17 cellular contexts compared by ENCODE assay signal in the genomic region with DNA sequence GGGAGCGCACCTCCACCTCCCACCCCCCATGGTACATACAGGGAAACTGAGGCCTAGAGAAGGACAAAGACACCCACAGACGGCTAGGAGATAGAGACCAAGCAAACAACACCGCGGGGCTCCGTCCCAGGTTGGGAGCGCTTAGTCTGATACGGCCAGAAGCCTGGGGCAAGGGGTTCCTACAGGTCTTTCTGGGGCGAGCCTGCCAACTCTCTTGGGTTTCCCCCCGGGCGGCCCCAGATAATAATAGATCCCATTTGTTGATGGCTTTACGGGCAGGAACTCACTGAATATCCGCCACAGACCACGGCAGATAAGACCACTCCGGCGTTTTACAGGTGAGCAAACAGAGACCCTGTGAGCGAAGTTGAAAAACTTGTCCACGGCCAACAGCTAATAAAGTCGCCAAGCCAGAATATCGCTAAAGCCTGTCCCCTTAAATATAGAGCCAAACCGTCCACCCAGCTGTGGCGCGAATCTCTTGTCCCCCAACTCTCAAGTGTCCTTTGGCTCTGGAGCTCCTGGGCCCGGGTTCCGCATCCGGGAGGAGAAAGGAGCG. TPM values are rescaled to one million over a fixed set of nuclear protein-coding genes. Genes with fewer than 3 reads are reported as not detected.
DNase-seq lines count a peak whose midpoint lies in the region; ATAC-seq and TF ChIP-seq lines count a peak whose summit lies in the region.
"Had no signal": no experiment of that assay in that cellular context is flagged by ENCODE, and none has a peak within 500 bp of the region (broad histone marks: within the 10 kb centered on the region; RNA-seq: fewer than 3 reads in every experiment).

No MANE protein-coding gene starts in this region.

- H2BK120ac ChIP-seq in neuronal stem cell (ENCODE audit: low read depth, low read length): peak overlapping the region; percentile 6

- peak overlapping the region; percentile 71 for H3K27ac ChIP-seq in OCI-LY3 (ENCODE audit: low read length)
- peak overlapping the region in 3 of 4 donors; percentile 23 to 72 (median 55) for H3K27ac ChIP-seq in esophagus squamous epithelium
- H3K27ac ChIP-seq in neuronal stem cell (replicated peaks; ENCODE audit: low read length): no peak overlapping the region
- H3K27ac ChIP-seq: SJSA1 had no signal

- no peaks in the 10 kb centered on the region for H3K79me1 ChIP-seq in neuronal stem cell (ENCODE audit: low read depth, low read length)

- peaks cover 40% of the 10 kb centered on the region for H3K79me2 ChIP-seq in OCI-LY3 (ENCODE audit: low read length)

- no peaks in the 10 kb centered on the region for H3K9me3 ChIP-seq in ES-I3 (ENCODE audit: control insufficient read depth, insufficient read depth, low read length)
- no peaks in the 10 kb centered on the region for H3K9me3 ChIP-seq in OCI-LY3 (ENCODE audit: insufficient read depth, low read length)
- no peaks in the 10 kb centered on the region for H3K9me3 ChIP-seq in esophagus squamous epithelium
- peaks cover 1 to 4% of the 10 kb centered on the region in 2 donors for H3K9me3 ChIP-seq in neuronal stem cell (replicated peaks in 1 of 2; ENCODE audit: control insufficient read depth in 2 of 2, insufficient read depth in 1 of 2, low read depth in 1 of 2, low read length in 2 of 2)
- H3K9me3 ChIP-seq: SJSA1, stomach had no signal

- H4K91ac ChIP-seq in neuronal stem cell (ENCODE audit: low read depth, low read length, poor library complexity): no peak overlapping the region

- H3K4me2 ChIP-seq in OCI-LY3 (ENCODE audit: low read length): peak overlapping the region; percentile 81
- peak overlapping the region; percentile 85 for H3K4me2 ChIP-seq in neuronal stem cell (ENCODE audit: insufficient read depth, low read length, poor library complexity, severe bottlenecking)

- intact Hi-C loops in esophagus squamous epithelium (cut with DNase I): loop anchor here (10.0 kb wide), 1 partner anchor 930 kb away; no protein-coding TSS in a partner anchor

- H3K4me1 ChIP-seq in ES-I3 (ENCODE audit: insufficient read depth, low read length) (peaks cover 10% of the 10 kb centered on the region; the same call in 1 of the 2 replicates), OCI-LY3 (ENCODE audit: low read length) (peaks cover 52% of the 10 kb centered on the region), esophagus squamous epithelium (peaks cover 7 to 64% (median 15%) of the 10 kb centered on the region in 3 donors), neuronal stem cell (ENCODE audit: control insufficient read depth in 2 of 2, insufficient read depth in 1 of 2, low read depth in 1 of 2, low read length in 2 of 2) (peaks cover 9 to 10% of the 10 kb centered on the region in 2 donors)

- no peak overlapping the region for H3K4ac ChIP-seq in neuronal stem cell (ENCODE audit: low read length)

- H2AK5ac ChIP-seq in neuronal stem cell (ENCODE audit: low read depth, low read length): no peak overlapping the region

- TF ChIP-seq CTCF in OCI-LY3 (IDR thresholded peaks at IDR 0.05; ENCODE audit: low read depth, low read length) (no peak), esophagus squamous epithelium (IDR thresholded peaks at IDR 0.05) (no peak)

- peak overlapping the region; percentile 67; the same call in 1 of the 2 replicates for H2AFZ ChIP-seq in OCI-LY3 (ENCODE audit: low read depth, low read length)
- H2AFZ ChIP-seq in neuronal stem cell (ENCODE audit: low read length): no peak overlapping the region

- H3K18ac ChIP-seq in neuronal stem cell (ENCODE audit: low read length): peak overlapping the region; percentile 44

- H2BK12ac ChIP-seq in neuronal stem cell (ENCODE audit: low read length): no peak overlapping the region

- peak overlapping the region; percentile 59; the same call in 1 of the 2 replicates for H3K9ac ChIP-seq in ES-I3 (ENCODE audit: low read depth, low read length)
- H3K9ac ChIP-seq in OCI-LY3 (ENCODE audit: low read length): peak overlapping the region; percentile 83
- H3K9ac ChIP-seq in neuronal stem cell (ENCODE audit: low read depth, low read length, poor library complexity): peak overlapping the region; percentile 83

- ATAC-seq in HG03460 (IDR thresholded peaks at IDR 0.05; ENCODE audit: unreplicated experiment): no peak
- ATAC-seq: K562 had no signal

- H2BK5ac ChIP-seq in neuronal stem cell (ENCODE audit: low read length): no peak overlapping the region

- peak overlapping the region; percentile 25 for H3K14ac ChIP-seq in neuronal stem cell (ENCODE audit: low read length)

- DNase-seq in esophagus squamous epithelium (lab: John Stamatoyannopoulos, UW) (no peak), neuronal stem cell (ENCODE audit: low spot score) (peak; percentile 20), NCI-H2227 (lab: John Stamatoyannopoulos, UW; ENCODE audit: unreplicated experiment) (no peak), NAMALWA (ENCODE audit: low spot score) (no peak)
- DNase-seq in activated naive CD4-positive, alpha-beta T cell treated with Interleukin-2 at 50 U/mL for 16 hours: no peak
- DNase-seq: activated CD8-positive, alpha-beta memory T cell treated with anti-CD3 and anti-CD28 coated beads, Interleukin-2, amount 50 U/mL, for 4 hours; AML-193; effector memory CD4-positive, alpha-beta T cell; NCI-H1930; NK-92 treated with Interleukin-12 subunit alpha and Interleukin-12 subunit beta, amount 100 ng/mL, for 24 hours; stimulated activated CD4-positive, alpha-beta T cell treated with anti-CD3 and anti-CD28 coated beads, Interleukin-4, amount 100 ng/mL, for 4 hours; stomach had no signal

- peak overlapping the region; percentile 83 for H3K4me3 ChIP-seq in OCI-LY3 (ENCODE audit: low read length)
- peak overlapping the region in 1 of 4 donors; percentile 48 for H3K4me3 ChIP-seq in esophagus squamous epithelium
- peak overlapping the region in 1 of 2 donors; percentile 74 for H3K4me3 ChIP-seq in neuronal stem cell (ENCODE audit: low read length in 2 of 2)
- H3K4me3 ChIP-seq: K562, SJSA1 had no signal

- TF ChIP-seq POLR2A in esophagus squamous epithelium (IDR thresholded peaks at IDR 0.05): no peak

- H3K36me3 ChIP-seq in ES-I3 (ENCODE audit: insufficient read depth, low read length) (no peaks in the 10 kb centered on the region), OCI-LY3 (replicated peaks; ENCODE audit: low read depth, low read length) (no peaks in the 10 kb centered on the region), esophagus squamous epithelium (no peaks in the 10 kb centered on the region), neuronal stem cell (replicated peaks in 1 of 2; ENCODE audit: control insufficient read depth in 2 of 2, insufficient read depth in 2 of 2, low read length in 2 of 2) (no peaks in the 10 kb centered on the region)
- H3K36me3 ChIP-seq: SJSA1, stomach had no signal

- no peaks in the 10 kb centered on the region for H4K20me1 ChIP-seq in OCI-LY3 (ENCODE audit: insufficient read depth, low read length)

- 20 to 47% methylated on average over 6 to 21 of the region's 26 CpGs for WGBS in esophagus squamous epithelium, 2 donors
- no CpG with 5 or more reads among the region's 26 CpGs for WGBS in neuronal stem cell (ENCODE audit: extremely low coverage in 2 of 2, insufficient read length in 2 of 2, insufficient replicate concordance in 1 of 2), 2 donors

- peak overlapping the region; percentile 3 for H3K23ac ChIP-seq in neuronal stem cell (ENCODE audit: low read depth, low read length, poor library complexity)

- no peak overlapping the region for H4K8ac ChIP-seq in neuronal stem cell (ENCODE audit: low read depth, low read length)

- peak overlapping the region; percentile 50 for H2BK15ac ChIP-seq in neuronal stem cell (ENCODE audit: low read length)

- H3K27me3 ChIP-seq in OCI-LY3 (ENCODE audit: low read depth, low read length) (no peaks in the 10 kb centered on the region), esophagus squamous epithelium (peaks cover 0 to 96% (median 18%) of the 10 kb centered on the region in 4 donors), neuronal stem cell (ENCODE audit: control insufficient read depth in 3 of 3, insufficient read depth in 3 of 3, low read depth in 1 of 3, low read length in 3 of 3) (peaks cover 0 to 49% (median 14%) of the 10 kb centered on the region in 3 experiments)
- H3K27me3 ChIP-seq: SJSA1 had no signal

RNA-seq across cellular contexts. Expression of a gene that starts 5.1 kb away (rescaled TPM):
- total RNA-seq in esophagus squamous epithelium: 10 to 100 TPM in 2 of 4 donors, 1 to 10 TPM in 1, under 1 TPM in 1; 0.80 to 15.8 (median 7.0) TPM
- 0.79 TPM for polyA plus RNA-seq in neuronal stem cell (2013, experiment 1 of 2)
- 0.83 TPM for polyA plus RNA-seq in neuronal stem cell (2013, experiment 2 of 2)
